8 cellular contexts compared by ENCODE assay signal in genomic region chr16:53130193-53131049, GRCh38.
DNase-seq lines count a peak whose midpoint lies in the region; ATAC-seq and TF ChIP-seq lines count a peak whose summit lies in the region.

No MANE protein-coding gene starts in this region.

- H3K27me3 ChIP-seq in IMR-90 (ENCODE audit: control insufficient read depth, insufficient read depth, low read length): no peaks in the 10 kb centered on the region
- H3K27me3 ChIP-seq in OCI-LY3 (ENCODE audit: low read depth, low read length): no peaks in the 10 kb centered on the region
- H3K27me3 ChIP-seq in mucosa of rectum (ENCODE audit: control insufficient read depth in 2 of 2, insufficient read depth in 2 of 2, low read length in 2 of 2): no peaks in the 10 kb centered on the region

- WGBS in IMR-90 (ENCODE audit: extremely low coverage in 2 of 2, insufficient read length in 1 of 2), 2 experiments: 1% methylated on average over 54 of the region's 109 CpGs; no CpG with 5 or more reads in 1 of the 2 experiments

- H2BK120ac ChIP-seq in IMR-90 (ENCODE audit: low read depth, low read length): peak overlapping the region; percentile 51; the same call in 1 of the 2 replicates

- H3K4me3 ChIP-seq in IMR-90 (ENCODE audit: insufficient read depth, low read depth, low read length) (peak overlapping the region; percentile 60), OCI-LY3 (ENCODE audit: low read length) (peak overlapping the region; percentile 82), epithelial cell of proximal tubule (ENCODE audit: low read depth, low read length) (peak overlapping the region; percentile 71), mucosa of rectum (ENCODE audit: low read length in 2 of 2) (peak overlapping the region; percentile 76 to 83)

- no peak overlapping the region for H2BK20ac ChIP-seq in IMR-90 (ENCODE audit: low read depth, low read length)

- H3K23ac ChIP-seq in IMR-90 (ENCODE audit: low read depth, low read length): peak overlapping the region; percentile 81

- H3K56ac ChIP-seq in IMR-90 (ENCODE audit: extremely low read depth, insufficient read depth, low read length): peak overlapping the region; percentile 63; the same call in 1 of the 2 replicates

- H3K27ac ChIP-seq in IMR-90 (ENCODE audit: insufficient read depth, low read length) (peak overlapping the region; percentile 94), OCI-LY3 (ENCODE audit: low read length) (peak overlapping the region; percentile 79), mucosa of rectum (ENCODE audit: low read depth in 2 of 2, low read length in 2 of 2) (peak overlapping the region; percentile 97 to 98)

- H3K4me1 ChIP-seq in IMR-90 (ENCODE audit: control insufficient read depth, insufficient read depth, low read length) (peaks cover 7% of the 10 kb centered on the region), OCI-LY3 (ENCODE audit: low read length) (peaks cover 52% of the 10 kb centered on the region), mucosa of rectum (ENCODE audit: control insufficient read depth in 2 of 2, insufficient read depth in 2 of 2, low read length in 2 of 2) (peaks cover 18 to 21% of the 10 kb centered on the region in 2 donors)

- peaks cover 0 to 32% of the 10 kb centered on the region in 2 experiments; a peak in 3 of 4 replicates for H3K79me1 ChIP-seq in IMR-90 (ENCODE audit: low read depth in 1 of 2, low read length in 2 of 2)

- peak overlapping the region; percentile 42; the same call in 1 of the 3 replicates for H2BK15ac ChIP-seq in IMR-90 (ENCODE audit: low read depth, low read length)

- peaks cover 5% of the 10 kb centered on the region; the same call in 1 of the 2 replicates for H4K20me1 ChIP-seq in IMR-90 (ENCODE audit: insufficient read depth, low read length)
- H4K20me1 ChIP-seq in OCI-LY3 (ENCODE audit: insufficient read depth, low read length): peaks cover 26% of the 10 kb centered on the region

- peak overlapping the region; percentile 88 for H3K9ac ChIP-seq in IMR-90 (ENCODE audit: low read depth, low read length)
- peak overlapping the region; percentile 93 for H3K9ac ChIP-seq in OCI-LY3 (ENCODE audit: low read length)
- peak overlapping the region; percentile 94 to 97 for H3K9ac ChIP-seq in mucosa of rectum (ENCODE audit: low read depth in 1 of 2, low read length in 2 of 2)

- peaks cover 59% of the 10 kb centered on the region for H3K79me2 ChIP-seq in OCI-LY3 (ENCODE audit: low read length)

- DNase-seq in DMS153 (lab: John Stamatoyannopoulos, UW): peak; percentile 74
- peak; percentile 92 for DNase-seq in IMR-90
- peak; percentile 86 for DNase-seq in activated T-cell treated with anti-CD3 and anti-CD28 coated beads for 4 hours
- peak; percentile 26 for DNase-seq in epithelial cell of proximal tubule (ENCODE audit: low read depth)
- DNase-seq in stimulated activated CD8-positive, alpha-beta memory T cell treated with anti-CD3 and anti-CD28 coated beads, Interleukin-4, amount 100 ng/mL, for 4 hours (ENCODE audit: low read depth in 2 of 2, low spot score in 1 of 2): peak; percentile 87 to 94

- peak overlapping the region; percentile 72 for H3K18ac ChIP-seq in IMR-90 (ENCODE audit: low read depth, low read length)

- peak overlapping the region; percentile 78 for H4K91ac ChIP-seq in IMR-90 (ENCODE audit: insufficient read depth, low read depth, low read length)

- peak overlapping the region; percentile 80; the same call in 1 of the 2 replicates for H2AK5ac ChIP-seq in IMR-90 (ENCODE audit: low read depth, low read length)

- peak overlapping the region; percentile 90 to 94 for H4K8ac ChIP-seq in IMR-90 (ENCODE audit: low read depth in 2 of 2, low read length in 2 of 2)

- peak; percentile 75 for TF ChIP-seq RAD21 in IMR-90 (IDR thresholded peaks at IDR 0.05; ENCODE audit: low read length)

- CTCF ChIA-PET in IMR-90 (lab: Yijun Ruan, JAX): interaction anchor here (0.7 to 2.6 kb wide), 6 partner anchors 19 to 151 kb away, joined by 3 to 17 read pairs (median 3); partner anchors contain the start of gene CHD9

- H2BK5ac ChIP-seq in IMR-90 (ENCODE audit: low read depth, low read length, poor library complexity, severe bottlenecking): peak overlapping the region; percentile 94

- TF ChIP-seq POLR2A in IMR-90 (IDR thresholded peaks at IDR 0.05; ENCODE audit: low read depth, low read length): peak; percentile 38

- no TSS peak for BruUV-seq in IMR-90 (replicated peaks; lab: Mats Ljungman, UMichigan)

- intact Hi-C loops in IMR-90 (cut with micrococcal nuclease): loop anchor here (1.0 to 5.0 kb wide), 4 partner anchors 40 to 152 kb away; no protein-coding TSS in a partner anchor

- no peaks in the 10 kb centered on the region for H3K36me3 ChIP-seq in IMR-90 (ENCODE audit: control insufficient read depth, insufficient read depth, low read length)
- H3K36me3 ChIP-seq in OCI-LY3 (replicated peaks; ENCODE audit: low read depth, low read length): peaks cover 27% of the 10 kb centered on the region
- no peaks in the 10 kb centered on the region for H3K36me3 ChIP-seq in mucosa of rectum (ENCODE audit: control insufficient read depth in 2 of 2, insufficient read depth in 2 of 2, low read length in 2 of 2)

- peak; percentile 80 for ATAC-seq in GM21529 (IDR thresholded peaks at IDR 0.05; ENCODE audit: unreplicated experiment)
- peak; percentile 89 for ATAC-seq in IMR-90 (ENCODE audit: low read depth)

- H3K4me2 ChIP-seq in IMR-90 (ENCODE audit: low read depth, low read length) (peak overlapping the region; percentile 95), OCI-LY3 (ENCODE audit: low read length) (peak overlapping the region; percentile 99)

- peak overlapping the region; percentile 99 for H2AK9ac ChIP-seq in IMR-90 (replicated peaks; ENCODE audit: low read depth, low read length, poor library complexity)

- H2AFZ ChIP-seq in IMR-90 (replicated peaks; ENCODE audit: low read length, poor library complexity) (peak overlapping the region; percentile 95), OCI-LY3 (ENCODE audit: low read depth, low read length) (0 out of 2 replicates have a peak overlapping the region, but pooled peaks have one; percentile 9)

- H3K9me3 ChIP-seq in IMR-90 (ENCODE audit: control insufficient read depth, insufficient read depth, low read length) (no peaks in the 10 kb centered on the region), OCI-LY3 (ENCODE audit: insufficient read depth, low read length) (no peaks in the 10 kb centered on the region), mucosa of rectum (ENCODE audit: control insufficient read depth in 2 of 2, low read length in 2 of 2) (no peaks in the 10 kb centered on the region)

- peak overlapping the region; percentile 92 for H3K14ac ChIP-seq in IMR-90 (replicated peaks; ENCODE audit: low read depth, low read length)

- in situ Hi-C loops in IMR-90 (cut with MboI; ENCODE audit: low sequenced_read_pairs): no loop called here

- no peaks in the 10 kb centered on the region for H3K9me1 ChIP-seq in IMR-90 (ENCODE audit: insufficient read depth, low read length)

- POLR2A ChIA-PET in IMR-90 (lab: Charles Lee; ENCODE audit: unreplicated experiment): no interaction called here

- H4K5ac ChIP-seq in IMR-90 (ENCODE audit: low read depth, low read length): peak overlapping the region; percentile 82

- dilution Hi-C loops in IMR-90 (cut with HindIII; ENCODE audit: low sequenced_read_pairs, unreplicated experiment): no loop called here

- peak overlapping the region; percentile 77 for H3K4ac ChIP-seq in IMR-90 (ENCODE audit: low read depth, low read length)

- peak; percentile 90 for TF ChIP-seq CTCF in IMR-90 (conservative IDR thresholded peaks at IDR 0.05; ENCODE audit: low read depth, low read length)
- TF ChIP-seq CTCF in OCI-LY3 (IDR thresholded peaks at IDR 0.05; ENCODE audit: low read depth, low read length): peak; percentile 40
- peak; percentile 43 for TF ChIP-seq CTCF in epithelial cell of proximal tubule (conservative IDR thresholded peaks at IDR 0.05; ENCODE audit: low read depth, low read length)

TF ChIP-seq in IMR-90, 13 proteins besides CTCF, POLR2A, EP300 and RAD21:
- TF ChIP-seq, protein P1, sequence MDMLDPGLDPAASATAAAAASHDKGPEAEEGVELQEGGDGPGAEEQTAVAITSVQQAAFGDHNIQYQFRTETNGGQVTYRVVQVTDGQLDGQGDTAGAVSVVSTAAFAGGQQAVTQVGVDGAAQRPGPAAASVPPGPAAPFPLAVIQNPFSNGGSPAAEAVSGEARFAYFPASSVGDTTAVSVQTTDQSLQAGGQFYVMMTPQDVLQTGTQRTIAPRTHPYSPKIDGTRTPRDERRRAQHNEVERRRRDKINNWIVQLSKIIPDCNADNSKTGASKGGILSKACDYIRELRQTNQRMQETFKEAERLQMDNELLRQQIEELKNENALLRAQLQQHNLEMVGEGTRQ (IDR thresholded peaks at IDR 0.05; ENCODE audit: low read depth, low read length): no peak
- TF ChIP-seq SMC3 (IDR thresholded peaks at IDR 0.05; ENCODE audit: low read depth, low read length) (peak; percentile 68), ELK1 (IDR thresholded peaks at IDR 0.05; ENCODE audit: borderline replicate concordance, low read depth, low read length) (no peak), MAZ (IDR thresholded peaks at IDR 0.05; ENCODE audit: borderline replicate concordance, low read depth, low read length) (peak; percentile 86), MXI1 (IDR thresholded peaks at IDR 0.05; ENCODE audit: borderline replicate concordance, low read depth, low read length) (no peak; the same call in 1 of the 2 replicates), CEBPB (IDR thresholded peaks at IDR 0.05; ENCODE audit: low read depth, low read length) (no peak), MAFK (IDR thresholded peaks at IDR 0.05; ENCODE audit: low read depth, low read length) (no peak), CHD1 (IDR thresholded peaks at IDR 0.05; ENCODE audit: low read depth, low read length) (no peak), FOS (IDR thresholded peaks at IDR 0.05; ENCODE audit: low read depth, low read length) (0 out of 2 replicates have a peak, but pooled peaks have one; percentile 1), NFE2L2 (IDR thresholded peaks at IDR 0.05; ENCODE audit: low read depth, low read length) (no peak), RFX5 (IDR thresholded peaks at IDR 0.05; ENCODE audit: low read depth, low read length) (no peak)

Comparison
In these comparisons a context has a peak if more than half of its experiments do, and no peak if none do; other contexts are left out.
1. Peak in every context shown above with its lines: DNase-seq, ATAC-seq, H3K4me3 ChIP-seq and H3K27ac ChIP-seq.
2. DNase-seq: peak in every context shown above with its lines; median percentile 92 in IMR-90; 90 in stimulated activated CD8-positive, alpha-beta memory T cell treated with anti-CD3 and anti-CD28 coated beads, Interleukin-4, amount 100 ng/mL, for 4 hours; 86 in activated T-cell treated with anti-CD3 and anti-CD28 coated beads for 4 hours; 74 in DMS153; 26 in epithelial cell of proximal tubule.
3. CTCF ChIP-seq: peak in every context shown above with its lines; median percentile 90 in IMR-90; 43 in epithelial cell of proximal tubule; 40 in OCI-LY3.